In genomic region chr10:32958992-32959703, GRCh38 we compare ENCODE assay signal across 8 cellular contexts. TPM values are rescaled to one million over a fixed set of nuclear protein-coding genes. Genes with fewer than 3 reads are reported as not detected.
DNase-seq lines count a peak whose midpoint lies in the region; ATAC-seq, FAIRE-seq and TF ChIP-seq lines count a peak whose summit lies in the region.

No MANE protein-coding gene starts in this region.

- H3K36me3 Mint-ChIP-seq in CD14-positive monocyte, result peaks cover 2 to 13% of the 10 kb centered on the region in 2 donors
- H3K36me3 Mint-ChIP-seq in astrocyte (ENCODE audit: low read depth, unreplicated experiment), result peaks cover 6% of the 10 kb centered on the region

- H3K27me3 Mint-ChIP-seq in CD14-positive monocyte (ENCODE audit: low read depth in 3 of 3), result no peaks in the 10 kb centered on the region
- no peaks in the 10 kb centered on the region for H3K27me3 Mint-ChIP-seq in astrocyte (ENCODE audit: low read depth, unreplicated experiment)

- H3K36me3 ChIP-seq in HUES48 (ENCODE audit: control insufficient read depth, insufficient read depth, low read length) (no peaks in the 10 kb centered on the region), astrocyte (ENCODE audit: insufficient read depth, low read length) (peaks cover 9% of the 10 kb centered on the region), lower lobe of right lung (no peaks in the 10 kb centered on the region), upper lobe of left lung (no peaks in the 10 kb centered on the region)

- H3K27ac Mint-ChIP-seq in CD14-positive monocyte (peak overlapping the region; percentile 85 to 97 (median 95)), astrocyte (ENCODE audit: unreplicated experiment) (peak overlapping the region; percentile 99)

- H3K9me3 Mint-ChIP-seq in CD14-positive monocyte (no peaks in the 10 kb centered on the region), astrocyte (ENCODE audit: unreplicated experiment) (no peaks in the 10 kb centered on the region)

- H3K4me2 ChIP-seq in astrocyte (ENCODE audit: low read length), result peak overlapping the region; percentile 98

- H4K20me1 ChIP-seq in astrocyte (ENCODE audit: insufficient read depth, low read length), result peaks cover 33% of the 10 kb centered on the region

- H3K79me2 ChIP-seq in astrocyte (ENCODE audit: insufficient read depth, low read length), result peaks cover 68% of the 10 kb centered on the region

- FAIRE-seq in astrocyte (lab: Jason Lieb, UNC) (no peak), frontal cortex (lab: Jason Lieb, UNC) (no peak)

- H3K9me3 ChIP-seq in HUES48 (ENCODE audit: control insufficient read depth, insufficient read depth, low read length), result no peaks in the 10 kb centered on the region
- H3K9me3 ChIP-seq in astrocyte (ENCODE audit: insufficient read depth, low read depth, low read length), result no peaks in the 10 kb centered on the region
- no peaks in the 10 kb centered on the region for H3K9me3 ChIP-seq in lower lobe of right lung
- H3K9me3 ChIP-seq in upper lobe of left lung, result no peaks in the 10 kb centered on the region

- H3K4me3 ChIP-seq in HUES48 (ENCODE audit: low read depth, low read length), result peak overlapping the region; percentile 80
- H3K4me3 ChIP-seq in astrocyte (ENCODE audit: insufficient read depth, low read depth, low read length), result peak overlapping the region; percentile 79
- peak overlapping the region; percentile 92 for H3K4me3 ChIP-seq in lower lobe of right lung
- H3K4me3 ChIP-seq in upper lobe of left lung, result peak overlapping the region; percentile 59 to 94 (median 80)

- H3K27ac ChIP-seq in HUES48 (ENCODE audit: low read depth, low read length) (peak overlapping the region; percentile 99), astrocyte (ENCODE audit: low read depth, low read length) (peak overlapping the region; percentile 100), lower lobe of right lung (peak overlapping the region; percentile 97), upper lobe of left lung (peak overlapping the region; percentile 97 to 99 (median 99))

- no peak for TF ChIP-seq POLR2A in upper lobe of left lung (IDR thresholded peaks at IDR 0.05)

- H3K9ac ChIP-seq in HUES48 (ENCODE audit: low read depth, low read length), result peak overlapping the region; percentile 97
- H3K9ac ChIP-seq in astrocyte (ENCODE audit: low read length), result peak overlapping the region; percentile 100

- TF ChIP-seq EP300 in upper lobe of left lung (IDR thresholded peaks at IDR 0.05), result no peak

- H3K27me3 ChIP-seq in HUES48 (ENCODE audit: control insufficient read depth, insufficient read depth, low read length), result no peaks in the 10 kb centered on the region
- no peaks in the 10 kb centered on the region for H3K27me3 ChIP-seq in astrocyte (ENCODE audit: insufficient read depth, low read length)
- no peaks in the 10 kb centered on the region for H3K27me3 ChIP-seq in lower lobe of right lung (ENCODE audit: low read depth)
- H3K27me3 ChIP-seq in upper lobe of left lung, result no peaks in the 10 kb centered on the region

- no peak overlapping the region for H2AFZ ChIP-seq in astrocyte (ENCODE audit: low read depth, low read length)

- H3K4me1 Mint-ChIP-seq in CD14-positive monocyte (peaks cover 61% of the 10 kb centered on the region), astrocyte (ENCODE audit: low read depth, unreplicated experiment) (peaks cover 37% of the 10 kb centered on the region)

- peak overlapping the region; percentile 95 to 96 for H3K4me3 Mint-ChIP-seq in CD14-positive monocyte
- H3K4me3 Mint-ChIP-seq in astrocyte (ENCODE audit: unreplicated experiment), result peak overlapping the region; percentile 90

- no peak for TF ChIP-seq CTCF in CD14-positive monocyte (IDR thresholded peaks at IDR 0.05)
- no peak for TF ChIP-seq CTCF in astrocyte (IDR thresholded peaks at IDR 0.05; ENCODE audit: insufficient read depth, low read depth, low read length)
- TF ChIP-seq CTCF in lower lobe of right lung (IDR thresholded peaks at IDR 0.05), result no peak
- TF ChIP-seq CTCF in upper lobe of left lung (IDR thresholded peaks at IDR 0.05), result no peak

- ATAC-seq in GM19395 (IDR thresholded peaks at IDR 0.05; ENCODE audit: unreplicated experiment) (peak; percentile 53), lower lobe of right lung (no peak), upper lobe of left lung (ENCODE audit: low FRiP score in 2 of 2) (no peak)

- intact Hi-C loops in CD14-positive monocyte (cut with micrococcal nuclease) (loop anchor here (2.0 to 5.0 kb wide), 2 partner anchors 46 to 48 kb away; no protein-coding TSS in a partner anchor), lower lobe of right lung (cut with DNase I) (no loop called here)

- WGBS in upper lobe of left lung, 2 donors, result 28 to 32% methylated on average over 8 of the region's 8 CpGs

- H3K4me1 ChIP-seq in HUES48 (ENCODE audit: control insufficient read depth, insufficient read depth, low read length), result peaks cover 70% of the 10 kb centered on the region
- H3K4me1 ChIP-seq in astrocyte (ENCODE audit: insufficient read depth, low read length), result peaks cover 55% of the 10 kb centered on the region
- peaks cover 73% of the 10 kb centered on the region for H3K4me1 ChIP-seq in lower lobe of right lung
- peaks cover 36 to 59% (median 48%) of the 10 kb centered on the region in 4 donors for H3K4me1 ChIP-seq in upper lobe of left lung

- DNase-seq in CD14-positive monocyte (ENCODE audit: low spot score) (no peak), astrocyte (ENCODE audit: low read depth) (no peak), lower lobe of right lung (no peak), upper lobe of left lung (no peak), amygdala (lab: John Stamatoyannopoulos, UW) (no peak), frontal cortex (ENCODE audit: low spot score in 2 of 2) (no peak)

RNA-seq across cellular contexts. Expression of gene ITGB1, which starts 1.1 kb away (rescaled TPM):
- 100 to 1,000 TPM; 127 to 157 TPM for polyA plus RNA-seq in CD14-positive monocyte
- total RNA-seq in astrocyte (2,575 and 2,956 TPM in 2 replicates), lower lobe of right lung (409 TPM), upper lobe of left lung (100 to 1,000 TPM in 5 of 6 donors, 10 to 100 TPM in 1; 94.3 to 492 (median 340) TPM), frontal cortex (110 TPM)
